Comparison of ENCODE assay signal across 1 cellular context in the genomic region with DNA sequence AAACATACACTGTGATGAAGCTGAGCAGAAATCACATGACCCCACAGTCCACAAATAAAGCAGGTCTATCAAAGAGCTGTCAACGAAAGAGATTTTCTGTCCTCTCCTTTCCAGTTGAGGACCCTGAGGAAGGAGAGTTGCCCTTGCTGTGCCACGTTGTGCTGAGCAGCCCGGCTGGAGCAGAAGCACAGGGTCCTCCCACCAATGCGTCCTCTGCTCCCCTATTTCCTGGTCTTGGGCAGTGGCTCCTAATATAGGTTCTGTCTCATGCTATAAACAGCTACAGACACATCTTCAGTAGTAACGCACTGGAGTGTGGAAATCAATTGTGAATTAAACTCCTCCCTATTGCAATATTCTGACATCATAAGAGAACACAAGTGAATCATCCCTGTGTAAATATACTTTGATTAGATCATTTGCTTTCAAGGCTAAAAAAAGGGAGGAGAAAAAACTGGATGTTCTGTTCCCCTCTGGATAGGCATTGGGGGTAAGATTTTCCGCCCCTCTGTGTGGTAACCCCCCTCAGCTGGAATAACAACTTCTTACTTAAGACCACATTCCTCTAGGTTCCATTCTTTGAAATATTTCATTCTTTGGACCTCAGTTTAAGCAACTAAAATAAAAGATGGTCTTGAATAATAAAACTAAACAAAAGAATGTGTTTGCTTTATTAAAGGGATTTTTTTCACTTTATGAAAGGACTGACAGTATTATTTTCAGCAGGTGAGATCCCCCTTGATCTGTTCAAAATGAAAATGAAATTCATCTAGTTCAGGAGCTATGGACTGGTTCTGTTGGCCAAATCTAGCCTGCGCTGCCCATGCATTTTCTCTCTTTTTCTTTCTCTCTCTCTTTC.
TF ChIP-seq lines count a peak whose summit lies in the region.

No MANE protein-coding gene starts in this region.

TF ChIP-seq in HepG2, 621 proteins besides CTCF, POLR2A, EP300 and RAD21 (continued from another document and continues in another):
- TF ChIP-seq, protein P1, sequence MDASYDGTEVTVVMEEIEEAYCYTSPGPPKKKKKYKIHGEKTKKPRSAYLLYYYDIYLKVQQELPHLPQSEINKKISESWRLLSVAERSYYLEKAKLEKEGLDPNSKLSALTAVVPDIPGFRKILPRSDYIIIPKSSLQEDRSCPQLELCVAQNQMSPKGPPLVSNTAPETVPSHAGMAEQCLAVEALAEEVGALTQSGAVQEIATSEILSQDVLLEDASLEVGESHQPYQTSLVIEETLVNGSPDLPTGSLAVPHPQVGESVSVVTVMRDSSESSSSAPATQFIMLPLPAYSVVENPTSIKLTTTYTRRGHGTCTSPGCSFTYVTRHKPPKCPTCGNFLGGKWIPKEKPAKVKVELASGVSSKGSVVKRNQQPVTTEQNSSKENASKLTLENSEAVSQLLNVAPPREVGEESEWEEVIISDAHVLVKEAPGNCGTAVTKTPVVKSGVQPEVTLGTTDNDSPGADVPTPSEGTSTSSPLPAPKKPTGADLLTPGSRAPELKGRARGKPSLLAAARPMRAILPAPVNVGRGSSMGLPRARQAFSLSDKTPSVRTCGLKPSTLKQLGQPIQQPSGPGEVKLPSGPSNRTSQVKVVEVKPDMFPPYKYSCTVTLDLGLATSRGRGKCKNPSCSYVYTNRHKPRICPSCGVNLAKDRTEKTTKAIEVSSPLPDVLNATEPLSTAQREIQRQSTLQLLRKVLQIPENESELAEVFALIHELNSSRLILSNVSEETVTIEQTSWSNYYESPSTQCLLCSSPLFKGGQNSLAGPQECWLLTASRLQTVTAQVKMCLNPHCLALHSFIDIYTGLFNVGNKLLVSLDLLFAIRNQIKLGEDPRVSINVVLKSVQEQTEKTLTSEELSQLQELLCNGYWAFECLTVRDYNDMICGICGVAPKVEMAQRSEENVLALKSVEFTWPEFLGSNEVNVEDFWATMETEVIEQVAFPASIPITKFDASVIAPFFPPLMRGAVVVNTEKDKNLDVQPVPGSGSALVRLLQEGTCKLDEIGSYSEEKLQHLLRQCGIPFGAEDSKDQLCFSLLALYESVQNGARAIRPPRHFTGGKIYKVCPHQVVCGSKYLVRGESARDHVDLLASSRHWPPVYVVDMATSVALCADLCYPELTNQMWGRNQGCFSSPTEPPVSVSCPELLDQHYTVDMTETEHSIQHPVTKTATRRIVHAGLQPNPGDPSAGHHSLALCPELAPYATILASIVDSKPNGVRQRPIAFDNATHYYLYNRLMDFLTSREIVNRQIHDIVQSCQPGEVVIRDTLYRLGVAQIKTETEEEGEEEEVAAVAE (CRISPR knock-in tag; IDR thresholded peaks at IDR 0.05; ENCODE audit: borderline replicate concordance) = no peak
- TF ChIP-seq ASH2L (IDR thresholded peaks at IDR 0.05; ENCODE audit: insufficient read length, low read depth, low read length) (peak; percentile 55), ZNF34 (CRISPR knock-in tag; IDR thresholded peaks at IDR 0.05; ENCODE audit: borderline replicate concordance) (no peak), SALL1 (CRISPR knock-in tag; IDR thresholded peaks at IDR 0.05) (0 out of 2 replicates have a peak, but pooled peaks have one; percentile 22), NFKB2 (CRISPR knock-in tag; IDR thresholded peaks at IDR 0.05; ENCODE audit: borderline replicate concordance) (no peak), ZNF331 (CRISPR knock-in tag; IDR thresholded peaks at IDR 0.05) (no peak), SETDB1 (CRISPR knock-in tag; IDR thresholded peaks at IDR 0.05; ENCODE audit: borderline replicate concordance) (no peak), ZMYM2 (CRISPR knock-in tag; IDR thresholded peaks at IDR 0.05) (no peak), ZZZ3 (CRISPR knock-in tag; IDR thresholded peaks at IDR 0.05; ENCODE audit: borderline replicate concordance) (no peak), BRCA1 (CRISPR knock-in tag; IDR thresholded peaks at IDR 0.05) (no peak), RNF2 (conservative IDR thresholded peaks at IDR 0.05; ENCODE audit: low read depth) (no peak), FLYWCH1 (CRISPR knock-in tag; IDR thresholded peaks at IDR 0.05) (no peak), SALL2 (CRISPR knock-in tag; IDR thresholded peaks at IDR 0.05) (no peak), TMF1 (CRISPR knock-in tag; IDR thresholded peaks at IDR 0.05; ENCODE audit: low read depth) (no peak), ZNF670 (CRISPR knock-in tag; IDR thresholded peaks at IDR 0.05; ENCODE audit: borderline replicate concordance) (no peak), ZNF550 (CRISPR knock-in tag; IDR thresholded peaks at IDR 0.05; ENCODE audit: borderline replicate concordance) (no peak), CENPX (CRISPR knock-in tag; IDR thresholded peaks at IDR 0.05) (no peak), ZNF546 (CRISPR knock-in tag; conservative IDR thresholded peaks at IDR 0.05) (no peak), IRF9 (CRISPR knock-in tag; IDR thresholded peaks at IDR 0.05; ENCODE audit: borderline replicate concordance) (no peak), SATB2 (CRISPR knock-in tag; IDR thresholded peaks at IDR 0.05) (no peak), E2F1 (CRISPR knock-in tag; IDR thresholded peaks at IDR 0.05) (no peak), BCL3 (CRISPR knock-in tag; IDR thresholded peaks at IDR 0.05) (no peak), ZNF232 (CRISPR knock-in tag; IDR thresholded peaks at IDR 0.05; ENCODE audit: borderline replicate concordance) (no peak), PHB2 (IDR thresholded peaks at IDR 0.05; ENCODE audit: partially characterized antibody) (no peak), KLF12 (CRISPR knock-in tag; IDR thresholded peaks at IDR 0.05; ENCODE audit: borderline replicate concordance) (no peak), ZNF317 (CRISPR knock-in tag; IDR thresholded peaks at IDR 0.05) (no peak), ZFP36L2 (CRISPR knock-in tag; IDR thresholded peaks at IDR 0.05) (no peak), FOXO1 (CRISPR knock-in tag; IDR thresholded peaks at IDR 0.05) (no peak), CHD2 (IDR thresholded peaks at IDR 0.05; ENCODE audit: low read depth, low read length) (no peak), POLR2G (IDR thresholded peaks at IDR 0.05; ENCODE audit: low read depth, low read length) (0 out of 2 replicates have a peak, but pooled peaks have one; percentile 37), RARA (CRISPR knock-in tag; IDR thresholded peaks at IDR 0.05) (no peak), CREB1 (IDR thresholded peaks at IDR 0.05) (peak; percentile 60), CREB1 (CRISPR knock-in tag; IDR thresholded peaks at IDR 0.05) (peak; percentile 79)
- TF ChIP-seq, protein P2, sequence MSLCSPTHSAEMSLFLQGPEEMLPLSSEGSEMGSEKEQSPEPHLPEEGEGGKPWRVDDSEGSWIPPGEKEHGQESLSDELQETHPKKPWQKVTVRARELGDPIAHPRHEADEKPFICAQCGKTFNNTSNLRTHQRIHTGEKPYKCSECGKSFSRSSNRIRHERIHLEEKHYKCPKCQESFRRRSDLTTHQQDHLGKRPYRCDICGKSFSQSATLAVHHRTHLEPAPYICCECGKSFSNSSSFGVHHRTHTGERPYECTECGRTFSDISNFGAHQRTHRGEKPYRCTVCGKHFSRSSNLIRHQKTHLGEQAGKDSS (CRISPR knock-in tag; IDR thresholded peaks at IDR 0.05; ENCODE audit: borderline replicate concordance, low read depth) = no peak
- TF ChIP-seq, protein P3, sequence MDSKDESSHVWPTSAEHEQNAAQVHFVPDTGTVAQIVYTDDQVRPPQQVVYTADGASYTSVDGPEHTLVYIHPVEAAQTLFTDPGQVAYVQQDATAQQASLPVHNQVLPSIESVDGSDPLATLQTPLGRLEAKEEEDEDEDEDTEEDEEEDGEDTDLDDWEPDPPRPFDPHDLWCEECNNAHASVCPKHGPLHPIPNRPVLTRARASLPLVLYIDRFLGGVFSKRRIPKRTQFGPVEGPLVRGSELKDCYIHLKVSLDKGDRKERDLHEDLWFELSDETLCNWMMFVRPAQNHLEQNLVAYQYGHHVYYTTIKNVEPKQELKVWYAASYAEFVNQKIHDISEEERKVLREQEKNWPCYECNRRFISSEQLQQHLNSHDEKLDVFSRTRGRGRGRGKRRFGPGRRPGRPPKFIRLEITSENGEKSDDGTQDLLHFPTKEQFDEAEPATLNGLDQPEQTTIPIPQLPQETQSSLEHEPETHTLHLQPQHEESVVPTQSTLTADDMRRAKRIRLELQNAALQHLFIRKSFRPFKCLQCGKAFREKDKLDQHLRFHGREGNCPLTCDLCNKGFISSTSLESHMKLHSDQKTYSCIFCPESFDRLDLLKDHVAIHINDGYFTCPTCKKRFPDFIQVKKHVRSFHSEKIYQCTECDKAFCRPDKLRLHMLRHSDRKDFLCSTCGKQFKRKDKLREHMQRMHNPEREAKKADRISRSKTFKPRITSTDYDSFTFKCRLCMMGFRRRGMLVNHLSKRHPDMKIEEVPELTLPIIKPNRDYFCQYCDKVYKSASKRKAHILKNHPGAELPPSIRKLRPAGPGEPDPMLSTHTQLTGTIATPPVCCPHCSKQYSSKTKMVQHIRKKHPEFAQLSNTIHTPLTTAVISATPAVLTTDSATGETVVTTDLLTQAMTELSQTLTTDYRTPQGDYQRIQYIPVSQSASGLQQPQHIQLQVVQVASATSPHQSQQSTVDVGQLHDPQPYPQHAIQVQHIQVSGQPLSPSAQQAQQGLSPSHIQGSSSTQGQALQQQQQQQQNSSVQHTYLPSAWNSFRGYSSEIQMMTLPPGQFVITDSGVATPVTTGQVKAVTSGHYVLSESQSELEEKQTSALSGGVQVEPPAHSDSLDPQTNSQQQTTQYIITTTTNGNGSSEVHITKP (CRISPR knock-in tag; IDR thresholded peaks at IDR 0.05; ENCODE audit: low read depth) = no peak
- TF ChIP-seq, protein P4, sequence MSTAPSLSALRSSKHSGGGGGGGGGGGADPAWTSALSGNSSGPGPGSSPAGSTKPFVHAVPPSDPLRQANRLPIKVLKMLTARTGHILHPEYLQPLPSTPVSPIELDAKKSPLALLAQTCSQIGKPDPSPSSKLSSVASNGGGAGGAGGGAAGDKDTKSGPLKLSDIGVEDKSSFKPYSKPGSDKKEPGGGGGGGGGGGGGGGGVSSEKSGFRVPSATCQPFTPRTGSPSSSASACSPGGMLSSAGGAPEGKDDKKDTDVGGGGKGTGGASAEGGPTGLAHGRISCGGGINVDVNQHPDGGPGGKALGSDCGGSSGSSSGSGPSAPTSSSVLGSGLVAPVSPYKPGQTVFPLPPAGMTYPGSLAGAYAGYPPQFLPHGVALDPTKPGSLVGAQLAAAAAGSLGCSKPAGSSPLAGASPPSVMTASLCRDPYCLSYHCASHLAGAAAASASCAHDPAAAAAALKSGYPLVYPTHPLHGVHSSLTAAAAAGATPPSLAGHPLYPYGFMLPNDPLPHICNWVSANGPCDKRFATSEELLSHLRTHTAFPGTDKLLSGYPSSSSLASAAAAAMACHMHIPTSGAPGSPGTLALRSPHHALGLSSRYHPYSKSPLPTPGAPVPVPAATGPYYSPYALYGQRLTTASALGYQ (CRISPR knock-in tag; IDR thresholded peaks at IDR 0.05) = no peak; the same call in 1 of the 2 replicates
- TF ChIP-seq, protein P5, sequence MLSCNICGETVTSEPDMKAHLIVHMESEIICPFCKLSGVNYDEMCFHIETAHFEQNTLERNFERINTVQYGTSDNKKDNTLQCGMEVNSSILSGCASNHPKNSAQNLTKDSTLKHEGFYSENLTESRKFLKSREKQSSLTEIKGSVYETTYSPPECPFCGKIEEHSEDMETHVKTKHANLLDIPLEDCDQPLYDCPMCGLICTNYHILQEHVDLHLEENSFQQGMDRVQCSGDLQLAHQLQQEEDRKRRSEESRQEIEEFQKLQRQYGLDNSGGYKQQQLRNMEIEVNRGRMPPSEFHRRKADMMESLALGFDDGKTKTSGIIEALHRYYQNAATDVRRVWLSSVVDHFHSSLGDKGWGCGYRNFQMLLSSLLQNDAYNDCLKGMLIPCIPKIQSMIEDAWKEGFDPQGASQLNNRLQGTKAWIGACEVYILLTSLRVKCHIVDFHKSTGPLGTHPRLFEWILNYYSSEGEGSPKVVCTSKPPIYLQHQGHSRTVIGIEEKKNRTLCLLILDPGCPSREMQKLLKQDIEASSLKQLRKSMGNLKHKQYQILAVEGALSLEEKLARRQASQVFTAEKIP (CRISPR knock-in tag; IDR thresholded peaks at IDR 0.05; ENCODE audit: borderline replicate concordance) = no peak
- TF ChIP-seq, protein P6, sequence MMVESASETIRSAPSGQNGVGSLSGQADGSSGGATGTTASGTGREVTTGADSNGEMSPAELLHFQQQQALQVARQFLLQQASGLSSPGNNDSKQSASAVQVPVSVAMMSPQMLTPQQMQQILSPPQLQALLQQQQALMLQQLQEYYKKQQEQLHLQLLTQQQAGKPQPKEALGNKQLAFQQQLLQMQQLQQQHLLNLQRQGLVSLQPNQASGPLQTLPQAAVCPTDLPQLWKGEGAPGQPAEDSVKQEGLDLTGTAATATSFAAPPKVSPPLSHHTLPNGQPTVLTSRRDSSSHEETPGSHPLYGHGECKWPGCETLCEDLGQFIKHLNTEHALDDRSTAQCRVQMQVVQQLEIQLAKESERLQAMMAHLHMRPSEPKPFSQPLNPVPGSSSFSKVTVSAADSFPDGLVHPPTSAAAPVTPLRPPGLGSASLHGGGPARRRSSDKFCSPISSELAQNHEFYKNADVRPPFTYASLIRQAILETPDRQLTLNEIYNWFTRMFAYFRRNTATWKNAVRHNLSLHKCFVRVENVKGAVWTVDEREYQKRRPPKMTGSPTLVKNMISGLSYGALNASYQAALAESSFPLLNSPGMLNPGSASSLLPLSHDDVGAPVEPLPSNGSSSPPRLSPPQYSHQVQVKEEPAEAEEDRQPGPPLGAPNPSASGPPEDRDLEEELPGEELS (CRISPR knock-in tag; IDR thresholded peaks at IDR 0.05) = peak; percentile 49; the same call in 1 of the 2 replicates
